9 cellular contexts compared by ENCODE assay signal in the genomic region with DNA sequence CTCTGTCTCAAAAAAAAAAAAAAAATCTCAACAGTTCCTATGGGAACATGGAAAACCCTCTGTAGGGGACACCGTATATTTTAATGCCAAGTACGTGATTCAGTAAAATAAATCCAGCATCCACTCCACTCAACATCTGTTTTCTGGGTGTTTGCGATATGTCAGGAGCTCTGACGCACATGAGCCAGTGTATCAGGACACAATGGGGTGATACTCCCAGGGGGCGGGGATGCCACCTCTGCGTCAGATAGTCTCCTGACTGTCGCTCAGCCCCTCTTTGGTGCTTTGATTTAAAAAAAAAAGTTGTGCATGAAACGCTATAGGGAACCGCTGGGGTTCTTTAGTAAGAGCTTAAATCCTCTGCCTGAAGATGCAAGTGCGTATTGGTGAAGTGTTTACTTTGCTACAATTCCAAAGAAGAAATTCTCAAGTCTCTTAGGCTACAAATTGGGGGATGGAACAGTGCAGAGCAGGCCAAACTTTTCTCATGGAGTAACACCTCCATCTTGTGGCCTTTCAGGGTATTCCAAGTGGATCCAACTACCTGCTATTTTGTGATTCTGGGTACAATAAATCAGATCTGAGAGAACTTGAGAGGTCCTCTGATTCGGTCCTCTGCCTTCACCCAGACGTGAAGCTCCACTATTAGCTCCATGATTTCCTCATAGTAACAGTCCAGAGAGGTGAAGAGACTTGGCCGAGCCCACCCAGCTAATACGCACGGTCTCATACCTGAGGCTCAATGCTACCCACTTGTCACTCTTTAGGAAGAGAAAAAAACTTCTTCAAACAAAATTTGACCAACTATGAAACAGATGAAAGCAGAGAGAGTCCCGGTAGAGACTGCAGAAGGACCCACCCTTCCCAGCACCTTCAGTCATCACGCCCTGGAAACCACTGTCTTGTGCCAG. TPM values are rescaled to one million over a fixed set of nuclear protein-coding genes. Genes with fewer than 3 reads are reported as not detected.
DNase-seq lines count a peak whose midpoint lies in the region; ATAC-seq and TF ChIP-seq lines count a peak whose summit lies in the region.
"Had no signal": no experiment of that assay in that cellular context is flagged by ENCODE, and none has a peak within 500 bp of the region (broad histone marks: within the 10 kb centered on the region; RNA-seq: fewer than 3 reads in every experiment).

No MANE protein-coding gene starts in this region.

- no peaks in the 10 kb centered on the region for H4K20me1 ChIP-seq in Karpas-422 (ENCODE audit: insufficient read depth, low read depth, low read length)

- H3K9me3 Mint-ChIP-seq in nephron progenitor cell = peaks cover 16% of the 10 kb centered on the region
- H3K9me3 Mint-ChIP-seq in CD8-positive, alpha-beta memory T cell = no peaks in the 10 kb centered on the region
- H3K9me3 Mint-ChIP-seq: activated naive CD4-positive, alpha-beta T cell treated with anti-CD3 and anti-CD28 coated beads, Interleukin-2, amount 50 U/mL, for 72 hours had no signal

- peak; percentile 36 to 39 for DNase-seq in NOMO-1 (lab: John Stamatoyannopoulos, UW; ENCODE audit: unreplicated experiment in 2 of 2)
- DNase-seq in NOMO-1 treated with dmso at 0.1 percent for 144 hours (lab: John Stamatoyannopoulos, UW; ENCODE audit: unreplicated experiment) = no peak
- peak; percentile 79 for DNase-seq in Karpas-422
- no peak for DNase-seq in esophagus muscularis mucosa (ENCODE audit: extremely low spot score)
- DNase-seq in nephron progenitor cell = peak; percentile 63
- no peak for DNase-seq in CD8-positive, alpha-beta memory T cell

- H3K9me2 ChIP-seq in Karpas-422 (replicated peaks; ENCODE audit: insufficient read depth, low read length) = no peaks in the 10 kb centered on the region

- ATAC-seq in SK-N-SH treated with all-trans-retinoic acid at 6 μM for 48 hours (peak; percentile 94), GM21786 (IDR thresholded peaks at IDR 0.05; ENCODE audit: unreplicated experiment) (no peak)

- TF ChIP-seq EP300 in esophagus muscularis mucosa (IDR thresholded peaks at IDR 0.05) = no peak

- H3K4me3 ChIP-seq in Karpas-422 (ENCODE audit: low read length) (no peak overlapping the region), esophagus muscularis mucosa (no peak overlapping the region)
- no peak overlapping the region for H3K4me3 ChIP-seq in CD8-positive, alpha-beta memory T cell (ENCODE audit: low read length)

- H3K4me1 Mint-ChIP-seq in nephron progenitor cell = peaks cover 30% of the 10 kb centered on the region
- H3K4me1 Mint-ChIP-seq in CD8-positive, alpha-beta memory T cell = no peaks in the 10 kb centered on the region

- H3K4me2 ChIP-seq in Karpas-422 (ENCODE audit: low read depth, low read length, poor library complexity, severe bottlenecking) = no peak overlapping the region

- no peak overlapping the region for H3K27ac ChIP-seq in Karpas-422 (ENCODE audit: low read length)
- H3K27ac ChIP-seq in esophagus muscularis mucosa (replicated peaks in 1 of 4) = no peak overlapping the region
- H3K27ac ChIP-seq in CD8-positive, alpha-beta memory T cell (ENCODE audit: low read depth, low read length) = no peak overlapping the region

- H3K4me3 Mint-ChIP-seq in nephron progenitor cell = no peak overlapping the region
- no peak overlapping the region for H3K4me3 Mint-ChIP-seq in CD8-positive, alpha-beta memory T cell

- no peak overlapping the region for H3K27ac Mint-ChIP-seq in nephron progenitor cell
- no peak overlapping the region for H3K27ac Mint-ChIP-seq in CD8-positive, alpha-beta memory T cell
- H3K27ac Mint-ChIP-seq: activated naive CD4-positive, alpha-beta T cell treated with anti-CD3 and anti-CD28 coated beads, Interleukin-2, amount 50 U/mL, for 72 hours had no signal

- intact Hi-C loops in esophagus muscularis mucosa (cut with DNase I) = no loop called here

- H3K9me3 ChIP-seq in Karpas-422 (ENCODE audit: low read length) (no peaks in the 10 kb centered on the region), esophagus muscularis mucosa (no peaks in the 10 kb centered on the region)
- H3K9me3 ChIP-seq in CD8-positive, alpha-beta memory T cell (ENCODE audit: low read length) = no peaks in the 10 kb centered on the region

- no peaks in the 10 kb centered on the region for H3K36me3 ChIP-seq in Karpas-422 (ENCODE audit: insufficient read depth, low read length)
- no peaks in the 10 kb centered on the region for H3K36me3 ChIP-seq in esophagus muscularis mucosa
- H3K36me3 ChIP-seq in CD8-positive, alpha-beta memory T cell (ENCODE audit: insufficient read depth, low read length) = no peaks in the 10 kb centered on the region

- POLR2A ChIA-PET in CD8-positive, alpha-beta memory T cell (lab: Charles Lee) = no interaction called here

- H3K4me1 ChIP-seq in Karpas-422 (ENCODE audit: low read length) = peaks cover 24% of the 10 kb centered on the region
- peaks cover 0 to 4% (median 2%) of the 10 kb centered on the region in 4 donors for H3K4me1 ChIP-seq in esophagus muscularis mucosa
- no peaks in the 10 kb centered on the region for H3K4me1 ChIP-seq in CD8-positive, alpha-beta memory T cell (ENCODE audit: insufficient read depth, low read length)

- CTCF ChIA-PET in CD8-positive, alpha-beta memory T cell (lab: Charles Lee) = interaction anchor here (1.9 kb wide), 1 partner anchor 58 kb away, joined by 6 read pairs; no protein-coding TSS in a partner anchor

- TF ChIP-seq POLR2A in esophagus muscularis mucosa (IDR thresholded peaks at IDR 0.05; ENCODE audit: low read depth) = no peak

- peaks cover 5% of the 10 kb centered on the region for H3K27me3 Mint-ChIP-seq in nephron progenitor cell (ENCODE audit: low read depth, poor library complexity)
- H3K27me3 Mint-ChIP-seq in CD8-positive, alpha-beta memory T cell = peaks cover 11 to 31% of the 10 kb centered on the region in 2 donors

- H2AFZ ChIP-seq in Karpas-422 (ENCODE audit: low read length) = no peak overlapping the region

- peaks cover 9% of the 10 kb centered on the region for H3K36me3 Mint-ChIP-seq in nephron progenitor cell (ENCODE audit: low read depth)
- H3K36me3 Mint-ChIP-seq in CD8-positive, alpha-beta memory T cell = no peaks in the 10 kb centered on the region
- H3K36me3 Mint-ChIP-seq: activated naive CD4-positive, alpha-beta T cell treated with anti-CD3 and anti-CD28 coated beads, Interleukin-2, amount 50 U/mL, for 72 hours had no signal

- WGBS in esophagus muscularis mucosa = 60% methylated on average over 17 of the region's 17 CpGs

- peak; percentile 85 to 87 (median 87) for TF ChIP-seq CTCF in esophagus muscularis mucosa (IDR thresholded peaks at IDR 0.05)
- TF ChIP-seq CTCF in nephron progenitor cell (IDR thresholded peaks at IDR 0.05) = peak; percentile 90

- H3K27me3 ChIP-seq in Karpas-422 (ENCODE audit: low read length) (no peaks in the 10 kb centered on the region), esophagus muscularis mucosa (peaks cover 0 to 11% (median 0%) of the 10 kb centered on the region in 4 donors)
- no peaks in the 10 kb centered on the region for H3K27me3 ChIP-seq in CD8-positive, alpha-beta memory T cell (ENCODE audit: insufficient read depth, low read length, poor library complexity, severe bottlenecking)

- H3K9ac ChIP-seq in Karpas-422 (ENCODE audit: low read length) = no peak overlapping the region

- H3K79me2 ChIP-seq in Karpas-422 (ENCODE audit: low read length) = no peaks in the 10 kb centered on the region

TF ChIP-seq in SK-N-SH treated with all-trans-retinoic acid at 6 μM for 48 hours, 23 proteins besides CTCF, POLR2A, EP300 and RAD21:
- TF ChIP-seq TOX (CRISPR knock-in tag; IDR thresholded peaks at IDR 0.05; ENCODE audit: borderline replicate concordance) (no peak), ISL1 (CRISPR knock-in tag; IDR thresholded peaks at IDR 0.05) (no peak), CSDC2 (CRISPR knock-in tag; IDR thresholded peaks at IDR 0.05) (no peak), ZNF565 (CRISPR knock-in tag; conservative IDR thresholded peaks at IDR 0.05; ENCODE audit: low read depth) (no peak), ARNTL (CRISPR knock-in tag; IDR thresholded peaks at IDR 0.05; ENCODE audit: borderline replicate concordance, low read depth) (no peak)
- TF ChIP-seq, protein P1, sequence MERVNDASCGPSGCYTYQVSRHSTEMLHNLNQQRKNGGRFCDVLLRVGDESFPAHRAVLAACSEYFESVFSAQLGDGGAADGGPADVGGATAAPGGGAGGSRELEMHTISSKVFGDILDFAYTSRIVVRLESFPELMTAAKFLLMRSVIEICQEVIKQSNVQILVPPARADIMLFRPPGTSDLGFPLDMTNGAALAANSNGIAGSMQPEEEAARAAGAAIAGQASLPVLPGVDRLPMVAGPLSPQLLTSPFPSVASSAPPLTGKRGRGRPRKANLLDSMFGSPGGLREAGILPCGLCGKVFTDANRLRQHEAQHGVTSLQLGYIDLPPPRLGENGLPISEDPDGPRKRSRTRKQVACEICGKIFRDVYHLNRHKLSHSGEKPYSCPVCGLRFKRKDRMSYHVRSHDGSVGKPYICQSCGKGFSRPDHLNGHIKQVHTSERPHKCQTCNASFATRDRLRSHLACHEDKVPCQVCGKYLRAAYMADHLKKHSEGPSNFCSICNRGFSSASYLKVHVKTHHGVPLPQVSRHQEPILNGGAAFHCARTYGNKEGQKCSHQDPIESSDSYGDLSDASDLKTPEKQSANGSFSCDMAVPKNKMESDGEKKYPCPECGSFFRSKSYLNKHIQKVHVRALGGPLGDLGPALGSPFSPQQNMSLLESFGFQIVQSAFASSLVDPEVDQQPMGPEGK (CRISPR knock-in tag; IDR thresholded peaks at IDR 0.05; ENCODE audit: borderline replicate concordance) = no peak

RNA-seq across cellular contexts. Expression of a gene that starts 9.3 kb away (rescaled TPM):
- not detected in 2 replicates for total RNA-seq in Karpas-422 (2014; rRNA removed; shearing (Covaris generic); ENCODE audit: low replicate concordance)
- not detected for total RNA-seq in esophagus muscularis mucosa
- total RNA-seq in CD8-positive, alpha-beta memory T cell = not detected
- not detected for polyA plus RNA-seq in CD8-positive, alpha-beta memory T cell
- total RNA-seq: activated naive CD4-positive, alpha-beta T cell treated with anti-CD3 and anti-CD28 coated beads, Interleukin-2, amount 50 U/mL, for 72 hours had no signal

Comparison
In these comparisons a context has a peak if more than half of its experiments do, and no peak if none do; other contexts are left out.
1. DNase-seq: peak in NOMO-1 (2 of 2), Karpas-422 (single experiment) and nephron progenitor cell (single experiment); none in NOMO-1 treated with dmso at 0.1 percent for 144 hours (single experiment), esophagus muscularis mucosa (single experiment) and CD8-positive, alpha-beta memory T cell (0 of 5).